ENCODE assay signal across 8 cellular contexts in the genomic region with DNA sequence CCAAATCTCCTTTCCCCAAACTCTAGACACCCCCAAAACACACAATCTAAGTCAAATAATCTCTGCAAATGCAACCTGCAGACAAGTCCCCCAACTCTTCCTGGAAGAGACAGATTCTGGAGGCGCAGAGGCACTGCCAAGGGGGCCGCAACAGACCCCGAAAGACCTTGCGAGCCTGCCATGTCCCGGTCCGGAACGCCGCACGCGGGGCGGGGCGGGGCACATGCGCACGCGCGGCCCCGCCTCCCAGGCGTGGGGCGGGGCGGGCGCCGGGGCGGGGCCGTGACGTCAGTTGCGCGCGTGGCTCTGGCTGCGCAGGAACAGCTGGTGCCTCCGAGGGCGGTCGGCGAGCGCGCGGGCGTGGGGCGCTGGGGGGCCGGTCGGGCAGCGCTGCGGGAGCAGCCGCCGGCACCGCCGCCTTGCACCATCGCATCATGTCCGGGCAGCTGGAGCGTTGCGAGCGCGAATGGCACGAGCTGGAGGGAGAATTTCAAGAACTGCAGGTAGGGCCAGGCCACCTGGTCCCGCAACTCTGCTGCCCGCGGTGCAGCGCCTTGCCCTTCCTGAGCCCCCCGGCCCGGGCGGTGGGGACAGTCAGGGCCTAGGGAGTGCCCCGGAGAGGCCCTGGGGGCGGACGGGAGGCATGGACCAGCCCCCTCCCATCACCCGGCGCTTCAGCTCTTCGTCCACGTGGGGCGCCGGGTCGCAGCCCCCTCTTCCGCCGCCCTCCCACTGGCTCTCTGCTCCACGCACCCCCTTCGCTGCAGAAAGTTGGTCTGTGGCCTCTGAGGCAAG. TPM values are rescaled to one million over a fixed set of nuclear protein-coding genes. Genes with fewer than 3 reads are reported as not detected.
DNase-seq lines count a peak whose midpoint lies in the region; ATAC-seq and TF ChIP-seq lines count a peak whose summit lies in the region.

Gene TMEM120B, plus strand, starts transcription at position 291 of the 795 bp plus-strand sequence. Its CDS starts 144 bp downstream, at position 435.

- H3K4me3 Mint-ChIP-seq in activated naive CD8-positive, alpha-beta T cell = peak within 1 kb of the TSS; percentile 97

- intact Hi-C loops in Right ventricle myocardium inferior (cut with DNase I) (no loop called here), transverse colon (cut with DNase I; ENCODE audit: low total_unique reads) (no loop called here)

- H3K4me1 Mint-ChIP-seq in activated naive CD8-positive, alpha-beta T cell (ENCODE audit: low read depth) = peaks cover 19% of the 10 kb centered on the region

- H3K36me3 Mint-ChIP-seq in activated naive CD8-positive, alpha-beta T cell = no peaks in the 10 kb centered on the region

- peak within 1 kb of the TSS; percentile 89 for H3K4me2 ChIP-seq in parathyroid adenoma (ENCODE audit: low read length)

- peaks cover 18% of the 10 kb centered on the region for H3K4me1 ChIP-seq in parathyroid adenoma
- peaks cover 9 to 20% (median 18%) of the 10 kb centered on the region in 4 donors for H3K4me1 ChIP-seq in transverse colon

- TF ChIP-seq POLR2A in transverse colon (IDR thresholded peaks at IDR 0.05) = peak; percentile 87

- 1% methylated on average over 67 of the region's 74 CpGs; no CpG with 5 or more reads in 1 of the 2 donors for WGBS in transverse colon (ENCODE audit: low coverage in 1 of 2), 2 donors

- peaks cover 5% of the 10 kb centered on the region for H3K79me2 ChIP-seq in parathyroid adenoma

- peak within 1 kb of the TSS; percentile 95 for H2AFZ ChIP-seq in parathyroid adenoma

- TF ChIP-seq CTCF in parathyroid adenoma (IDR thresholded peaks at IDR 0.05) (no peak), transverse colon (IDR thresholded peaks at IDR 0.05) (no peak)

- H3K4me3 ChIP-seq in SK-N-MC (peak within 1 kb of the TSS; percentile 96), parathyroid adenoma (ENCODE audit: low read depth, low read length) (peak within 1 kb of the TSS; percentile 95), transverse colon (peak within 1 kb of the TSS; percentile 69 to 86 (median 77))

- peak within 1 kb of the TSS; percentile 84 for H3K27ac Mint-ChIP-seq in activated naive CD8-positive, alpha-beta T cell

- H3K27me3 ChIP-seq in parathyroid adenoma (ENCODE audit: control insufficient read depth, insufficient read depth, low read length) (no peaks in the 10 kb centered on the region), transverse colon (no peaks in the 10 kb centered on the region)

- in situ Hi-C loops in transverse colon (cut with MboI; ENCODE audit: low pct_ligation_motif_present in 1 of 4, low pct_unique_long_range_greater_than_20kb in 1 of 4, low sequenced_read_pairs in 3 of 4) = no loop called here

- H3K27me3 Mint-ChIP-seq in activated naive CD8-positive, alpha-beta T cell = no peaks in the 10 kb centered on the region

- H3K36me3 ChIP-seq in SK-N-MC (ENCODE audit: insufficient read depth, low read length) (peaks cover 5% of the 10 kb centered on the region; the same call in 1 of the 2 replicates), parathyroid adenoma (ENCODE audit: control insufficient read depth, insufficient read depth, low read length) (no peaks in the 10 kb centered on the region), transverse colon (no peaks in the 10 kb centered on the region)

- H3K9me3 ChIP-seq in SK-N-MC (ENCODE audit: low read depth, low read length) = no peaks in the 10 kb centered on the region
- no peaks in the 10 kb centered on the region for H3K9me3 ChIP-seq in parathyroid adenoma (ENCODE audit: control insufficient read depth, low read length)
- no peaks in the 10 kb centered on the region for H3K9me3 ChIP-seq in transverse colon

- H3K9me3 Mint-ChIP-seq in activated naive CD8-positive, alpha-beta T cell (ENCODE audit: low read depth) = no peaks in the 10 kb centered on the region

- DNase-seq in ELF-1 (ENCODE audit: low read depth, low spot score) = peak; percentile 64
- DNase-seq in HuH-7 (ENCODE audit: low spot score) = peak; percentile 67
- DNase-seq in SK-N-MC (ENCODE audit: low read depth, low spot score) = no peak
- DNase-seq in Right ventricle myocardium inferior (ENCODE audit: missing footprints) = peak; percentile 93
- DNase-seq in transverse colon = peak; percentile 88

- ATAC-seq in GM21515 (IDR thresholded peaks at IDR 0.05; ENCODE audit: unreplicated experiment) (peak; percentile 75), Right ventricle myocardium inferior (peak; percentile 95)

- no peak within 1 kb of the TSS for H3K27ac ChIP-seq in SK-N-MC
- peak within 1 kb of the TSS; percentile 39 for H3K27ac ChIP-seq in parathyroid adenoma
- peak within 1 kb of the TSS; percentile 87 to 92 (median 89) for H3K27ac ChIP-seq in transverse colon

- no peak for TF ChIP-seq EP300 in transverse colon (IDR thresholded peaks at IDR 0.05; ENCODE audit: low read depth)

- H3K9ac ChIP-seq in SK-N-MC (ENCODE audit: insufficient read length) (peak within 1 kb of the TSS; percentile 91), parathyroid adenoma (peak within 1 kb of the TSS; percentile 37)

RNA-seq across cellular contexts. Expression of gene TMEM120B, which starts in this region (rescaled TPM):
- total RNA-seq in Right ventricle myocardium inferior (10.3 TPM), transverse colon (10 to 100 TPM in 1 of 4 donors, 1 to 10 TPM in 3; 1.9 to 19.9 (median 4.5) TPM)
